Comparison of ENCODE assay signal across 8 cellular contexts in the genomic region with DNA sequence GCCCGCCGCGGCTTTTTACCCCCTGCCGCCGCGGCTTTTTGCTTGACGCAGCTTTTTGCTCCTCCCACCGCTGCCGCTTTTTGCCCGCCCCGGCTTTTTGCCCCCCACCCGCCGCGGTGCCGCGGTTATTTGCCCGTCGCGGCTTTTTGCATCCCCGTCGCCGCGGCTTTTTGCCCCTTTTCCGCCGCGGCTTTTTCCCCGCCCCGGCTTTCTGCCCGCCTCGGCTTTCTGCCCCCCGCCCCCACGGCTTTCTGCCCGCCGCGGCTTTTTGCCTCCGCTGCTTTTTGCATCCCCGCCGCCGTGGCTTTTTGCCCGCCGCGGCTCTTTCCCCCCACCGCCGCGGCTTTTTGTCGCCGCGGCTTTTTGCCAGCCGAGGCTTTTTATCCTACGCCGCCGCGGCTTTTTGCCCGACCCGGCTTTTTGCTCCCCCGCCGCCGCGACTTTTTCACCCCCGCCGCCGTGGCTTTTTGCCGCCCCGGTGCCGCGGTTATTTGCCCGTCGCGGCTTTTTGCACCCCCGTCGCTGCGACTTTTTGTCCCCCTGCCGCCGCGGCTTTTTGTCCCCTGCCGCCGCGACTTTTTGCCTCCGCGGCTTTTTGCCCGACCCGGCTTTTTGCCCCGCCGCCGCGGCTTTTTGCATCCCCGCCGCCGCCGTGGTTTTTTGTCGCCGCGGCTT.
DNase-seq lines count a peak whose midpoint lies in the region; ATAC-seq and TF ChIP-seq lines count a peak whose summit lies in the region.
"Not testable (repeated sequence)": the region's sequence is repeated elsewhere in the genome, so short reads cannot be mapped to it uniquely, and the experiment has no call there.

No MANE protein-coding gene starts in this region.

- WGBS in esophagus muscularis mucosa = 2% methylated on average over 73 of the region's 93 CpGs
- WGBS in stomach, 5 donors = 0 to 19% (median 1%) methylated on average over 22 to 87 of the region's 93 CpGs

- H3K27ac ChIP-seq in esophagus muscularis mucosa (replicated peaks in 1 of 4); stomach: not testable (repeated sequence)

- not testable (repeated sequence) for ATAC-seq in activated CD4-positive, alpha-beta T cell treated with anti-CD3 and anti-CD28 coated beads for 36 hours; activated naive CD8-positive, alpha-beta T cell treated with anti-CD3 and anti-CD28 coated beads, Interleukin-2, amount 10 ng/mL, durations not matched to agents 7 days and 5 days (ENCODE audit: low read depth)

- in situ Hi-C loops in KBM-7 (cut with MboI; ENCODE audit: low pct_unique_long_range_greater_than_20kb, low sequenced_read_pairs) = not testable (repeated sequence)

- not testable (repeated sequence) for H3K4me1 ChIP-seq in BE2C
- H3K4me1 ChIP-seq in esophagus muscularis mucosa = peaks cover 0 to 12% (median 4%) of the 10 kb centered on the region in 4 donors
- H3K4me1 ChIP-seq in stomach = peaks cover 0 to 14% (median 5%) of the 10 kb centered on the region in 4 donors

- not testable (repeated sequence) for TF ChIP-seq POLR2A in esophagus muscularis mucosa (IDR thresholded peaks at IDR 0.05; ENCODE audit: low read depth); stomach (IDR thresholded peaks at IDR 0.05)

- POLR2A ChIA-PET in activated CD4-positive, alpha-beta T cell treated with anti-CD3 and anti-CD28 coated beads for 36 hours (lab: Charles Lee); activated naive CD8-positive, alpha-beta T cell treated with anti-CD3 and anti-CD28 coated beads, Interleukin-2, amount 10 ng/mL, durations not matched to agents 7 days and 5 days (lab: Charles Lee): not testable (repeated sequence)

- H3K4me3 ChIP-seq in BE2C (ENCODE audit: low read depth, low read length) (peak overlapping the region; percentile 49), esophagus muscularis mucosa (peak overlapping the region; percentile 37 to 61 (median 58)), stomach (peak overlapping the region; percentile 32 to 61 (median 52))

- peak overlapping the region; percentile 55 for H3K4me3 Mint-ChIP-seq in activated CD4-positive, alpha-beta T cell treated with anti-CD3 and anti-CD28 coated beads for 36 hours
- H3K4me3 Mint-ChIP-seq in activated naive CD8-positive, alpha-beta T cell treated with anti-CD3 and anti-CD28 coated beads, Interleukin-2, amount 10 ng/mL, durations not matched to agents 7 days and 5 days = peak overlapping the region; percentile 59

- not testable (repeated sequence) for H3K27me3 Mint-ChIP-seq in activated CD4-positive, alpha-beta T cell treated with anti-CD3 and anti-CD28 coated beads for 36 hours; activated naive CD8-positive, alpha-beta T cell treated with anti-CD3 and anti-CD28 coated beads, Interleukin-2, amount 10 ng/mL, durations not matched to agents 7 days and 5 days

- not testable (repeated sequence) for H3K27ac Mint-ChIP-seq in activated CD4-positive, alpha-beta T cell treated with anti-CD3 and anti-CD28 coated beads for 36 hours
- H3K27ac Mint-ChIP-seq in activated naive CD8-positive, alpha-beta T cell treated with anti-CD3 and anti-CD28 coated beads, Interleukin-2, amount 10 ng/mL, durations not matched to agents 7 days and 5 days = peak overlapping the region; percentile 38

- DNase-seq in BE2C (peak; percentile 74), KBM-7 (peak; percentile 15), left kidney (ENCODE audit: low read depth, low spot score) (peak; percentile 47), posterior cingulate gyrus (peak in 8 of 10 donors; percentile 1 to 69 (median 7)), stomach (peak; percentile 26)
- peak; percentile 51 for DNase-seq in activated CD4-positive, alpha-beta T cell treated with anti-CD3 and anti-CD28 coated beads for 36 hours
- DNase-seq in activated naive CD8-positive, alpha-beta T cell treated with anti-CD3 and anti-CD28 coated beads, Interleukin-2, amount 10 ng/mL, durations not matched to agents 7 days and 5 days = peak; percentile 59
- not testable (repeated sequence) for DNase-seq in esophagus muscularis mucosa (ENCODE audit: extremely low spot score)

- intact Hi-C loops in activated CD4-positive, alpha-beta T cell treated with anti-CD3 and anti-CD28 coated beads for 36 hours (cut with DNase I, micrococcal nuclease); esophagus muscularis mucosa (cut with DNase I); posterior cingulate gyrus (cut with DNase I); stomach (cut with DNase I; ENCODE audit: low total_unique reads): not testable (repeated sequence)

- not testable (repeated sequence) for TF ChIP-seq EP300 in esophagus muscularis mucosa (IDR thresholded peaks at IDR 0.05); stomach (IDR thresholded peaks at IDR 0.05)

- H3K4me1 Mint-ChIP-seq in activated CD4-positive, alpha-beta T cell treated with anti-CD3 and anti-CD28 coated beads for 36 hours; activated naive CD8-positive, alpha-beta T cell treated with anti-CD3 and anti-CD28 coated beads, Interleukin-2, amount 10 ng/mL, durations not matched to agents 7 days and 5 days: not testable (repeated sequence)

- H3K9me3 ChIP-seq in BE2C, esophagus muscularis mucosa, stomach: not testable (repeated sequence)

- CTCF ChIA-PET in activated CD4-positive, alpha-beta T cell treated with anti-CD3 and anti-CD28 coated beads for 36 hours (lab: Charles Lee) = not testable (repeated sequence)

- not testable (repeated sequence) for TF ChIP-seq CTCF in BE2C (IDR thresholded peaks at IDR 0.05; ENCODE audit: low read depth, low read length); esophagus muscularis mucosa (IDR thresholded peaks at IDR 0.05); stomach (IDR thresholded peaks at IDR 0.05)

- H3K36me3 Mint-ChIP-seq in activated CD4-positive, alpha-beta T cell treated with anti-CD3 and anti-CD28 coated beads for 36 hours (ENCODE audit: low read depth); activated naive CD8-positive, alpha-beta T cell treated with anti-CD3 and anti-CD28 coated beads, Interleukin-2, amount 10 ng/mL, durations not matched to agents 7 days and 5 days: not testable (repeated sequence)

- not testable (repeated sequence) for H3K9me3 Mint-ChIP-seq in activated CD4-positive, alpha-beta T cell treated with anti-CD3 and anti-CD28 coated beads for 36 hours (ENCODE audit: low read depth); activated naive CD8-positive, alpha-beta T cell treated with anti-CD3 and anti-CD28 coated beads, Interleukin-2, amount 10 ng/mL, durations not matched to agents 7 days and 5 days

- H3K27me3 ChIP-seq in BE2C = not testable (repeated sequence)
- H3K27me3 ChIP-seq in esophagus muscularis mucosa (peaks cover 0 to 15% (median 0%) of the 10 kb centered on the region in 4 donors), stomach (peaks cover 0 to 19% (median 12%) of the 10 kb centered on the region in 3 donors)

- H3K36me3 ChIP-seq in BE2C, esophagus muscularis mucosa, stomach: not testable (repeated sequence)
